10 cellular contexts compared by ENCODE assay signal in genomic region chr7:134885967-134886352, GRCh38.
A peak's percentile ranks its signal among the peaks of the same experiment; 100 is the strongest.
DNase-seq lines count a peak whose midpoint lies in the region; ATAC-seq and TF ChIP-seq lines count a peak whose summit lies in the region.
"Had no signal": no experiment of that assay in that cellular context is flagged by ENCODE, and none has a peak within 500 bp of the region (broad histone marks: within the 10 kb centered on the region; RNA-seq: fewer than 3 reads in every experiment).

No MANE protein-coding gene starts in this region.

- no peaks in the 10 kb centered on the region for H3K27me3 ChIP-seq in A673 (replicated peaks; ENCODE audit: insufficient read depth, low read depth, low read length, poor library complexity)

- H3K4me3 ChIP-seq in A673 (ENCODE audit: low read depth, low read length, poor library complexity, severe bottlenecking): no peak overlapping the region
- no peak overlapping the region for H3K4me3 ChIP-seq in lower leg skin (ENCODE audit: low read depth, poor library complexity, severe bottlenecking)

- no peak for TF ChIP-seq CTCF in A673 (conservative IDR thresholded peaks at IDR 0.05; ENCODE audit: low read depth, low read length)
- TF ChIP-seq CTCF in chondrocyte (IDR thresholded peaks at IDR 0.05): no peak
- no peak for TF ChIP-seq CTCF in mesothelial cell of epicardium (IDR thresholded peaks at IDR 0.05; ENCODE audit: unreplicated experiment)
- TF ChIP-seq CTCF in lower leg skin (IDR thresholded peaks at IDR 0.05): no peak

- H3K27ac ChIP-seq in A673 (ENCODE audit: low read depth, low read length, poor library complexity, severe bottlenecking): peak overlapping the region; percentile 75

- CTCF ChIA-PET in A673 (lab: Charles Lee): no interaction called here

- intact Hi-C loops in A673 (cut with micrococcal nuclease; ENCODE audit: unreplicated experiment) (no loop called here), lower leg skin (cut with DNase I; ENCODE audit: low total_unique reads) (no loop called here)

- DNase-seq in A673 (ENCODE audit: low spot score) (peak; percentile 80), Kasumi-1 (lab: John Stamatoyannopoulos, UW) (peak; percentile 3 to 10), chondrocyte (ENCODE audit: low spot score) (no peak), mesothelial cell of epicardium (ENCODE audit: low spot score in 2 of 2, unreplicated experiment in 2 of 2) (no peak), RPMI8226 (no peak), lower leg skin (ENCODE audit: low spot score in 2 of 2) (no peak)
- DNase-seq: activated naive CD4-positive, alpha-beta T cell treated with anti-CD3 and anti-CD28 coated beads, Interleukin-2, amount 10 ng/mL, durations not matched to agents 7 days and 5 days; DND-41 had no signal

- H3K27ac Mint-ChIP-seq in chondrocyte (ENCODE audit: unreplicated experiment) (peak overlapping the region; percentile 86), mesothelial cell of epicardium (peak overlapping the region; percentile 91)

- H3K4me3 Mint-ChIP-seq in chondrocyte (ENCODE audit: unreplicated experiment): no peak overlapping the region
- H3K4me3 Mint-ChIP-seq in mesothelial cell of epicardium: no peak overlapping the region
- H3K4me3 Mint-ChIP-seq: activated naive CD4-positive, alpha-beta T cell treated with anti-CD3 and anti-CD28 coated beads, Interleukin-2, amount 10 ng/mL, durations not matched to agents 7 days and 5 days had no signal

- no peak for TF ChIP-seq POLR2A in lower leg skin (IDR thresholded peaks at IDR 0.05)

- WGBS in lower leg skin, 2 donors: 27 to 45% methylated on average over 1 of the region's 1 CpG

- no peaks in the 10 kb centered on the region for H3K9me3 ChIP-seq in A673 (ENCODE audit: low read depth, low read length, poor library complexity, severe bottlenecking)

- ATAC-seq in GM19035 (IDR thresholded peaks at IDR 0.05; ENCODE audit: unreplicated experiment): no peak
- no peak for ATAC-seq in HG03342 (IDR thresholded peaks at IDR 0.05; ENCODE audit: unreplicated experiment)

- H3K9me3 Mint-ChIP-seq in chondrocyte (ENCODE audit: low read depth) (no peaks in the 10 kb centered on the region), mesothelial cell of epicardium (no peaks in the 10 kb centered on the region)
- H3K9me3 Mint-ChIP-seq: activated naive CD4-positive, alpha-beta T cell treated with anti-CD3 and anti-CD28 coated beads, Interleukin-2, amount 10 ng/mL, durations not matched to agents 7 days and 5 days had no signal

- no peaks in the 10 kb centered on the region for H3K27me3 Mint-ChIP-seq in chondrocyte (ENCODE audit: low read depth)
- H3K27me3 Mint-ChIP-seq in mesothelial cell of epicardium (ENCODE audit: low read depth): no peaks in the 10 kb centered on the region
- H3K27me3 Mint-ChIP-seq: activated naive CD4-positive, alpha-beta T cell treated with anti-CD3 and anti-CD28 coated beads, Interleukin-2, amount 10 ng/mL, durations not matched to agents 7 days and 5 days had no signal

- H3K36me3 Mint-ChIP-seq in chondrocyte (ENCODE audit: low read depth): peaks cover 33% of the 10 kb centered on the region
- H3K36me3 Mint-ChIP-seq in mesothelial cell of epicardium: no peaks in the 10 kb centered on the region
- H3K36me3 Mint-ChIP-seq: activated naive CD4-positive, alpha-beta T cell treated with anti-CD3 and anti-CD28 coated beads, Interleukin-2, amount 10 ng/mL, durations not matched to agents 7 days and 5 days had no signal

- POLR2A ChIA-PET in A673 (lab: Charles Lee; ENCODE audit: low non-redundant PET): interaction anchor here (0.7 kb wide), 1 partner anchor 107 kb away, joined by 3 read pairs; no protein-coding TSS in a partner anchor

- peaks cover 97% of the 10 kb centered on the region for H3K4me1 Mint-ChIP-seq in chondrocyte (ENCODE audit: low read depth)
- peaks cover 49% of the 10 kb centered on the region for H3K4me1 Mint-ChIP-seq in mesothelial cell of epicardium

- H3K4me1 ChIP-seq in A673 (ENCODE audit: insufficient read depth, low read length, poor library complexity, severe bottlenecking): peaks cover 37% of the 10 kb centered on the region

- BruUV-seq in A673 (replicated peaks; lab: Mats Ljungman, UMichigan): no TSS peak

- H3K36me3 ChIP-seq in A673 (ENCODE audit: insufficient read depth, low read length, poor library complexity, severe bottlenecking): no peaks in the 10 kb centered on the region

Comparison
In these comparisons a context has a peak if more than half of its experiments do, and no peak if none do; other contexts are left out.
1. DNase-seq: peak in A673 (single experiment) and Kasumi-1 (2 of 2); none in chondrocyte (single experiment), mesothelial cell of epicardium (0 of 2), RPMI8226 (single experiment) and lower leg skin (0 of 2).